In the genomic region with DNA sequence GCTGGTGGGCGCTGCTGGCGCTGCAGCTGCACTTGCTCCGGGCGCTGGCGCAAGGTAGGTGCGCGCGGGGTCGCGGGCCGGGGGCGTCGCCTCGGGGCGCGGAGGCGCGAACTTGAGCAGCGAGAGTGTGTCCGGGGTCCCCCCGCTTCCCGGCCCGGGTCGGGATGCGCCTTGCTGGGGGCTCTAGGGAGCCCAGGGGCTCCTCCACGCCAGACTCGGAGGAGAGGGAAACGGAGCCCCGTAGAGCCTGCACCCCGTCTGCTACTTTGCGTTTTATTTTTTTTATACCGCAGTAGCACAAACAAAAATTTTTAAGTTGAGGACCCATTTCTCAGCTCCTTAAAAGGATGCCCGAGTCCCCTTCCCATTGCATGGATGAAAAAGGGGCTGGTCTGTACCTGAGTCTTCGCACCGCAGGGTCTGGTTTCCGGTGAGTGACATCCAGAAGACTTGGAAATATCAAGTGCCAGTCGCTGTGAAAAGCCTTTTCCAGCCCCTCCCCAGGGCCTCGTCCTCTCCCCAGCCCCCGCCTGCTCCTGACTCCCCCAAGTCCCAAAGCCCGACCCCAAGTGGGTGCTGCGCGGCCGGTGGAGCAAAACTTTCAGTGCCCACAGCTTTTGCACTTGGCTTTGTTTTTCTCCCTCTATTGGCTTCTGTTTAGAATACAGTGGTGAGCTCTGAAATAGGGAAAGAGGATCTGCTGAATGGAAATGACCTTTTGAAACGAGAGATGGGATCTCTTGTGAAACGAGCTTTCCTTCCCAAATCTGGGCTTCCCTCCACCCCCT, we compare ENCODE assay signal across 8 cellular contexts. TPM values are rescaled to one million over a fixed set of nuclear protein-coding genes. Genes with fewer than 3 reads are reported as not detected.
DNase-seq lines count a peak whose midpoint lies in the region; ATAC-seq and TF ChIP-seq lines count a peak whose summit lies in the region.

No MANE protein-coding gene starts in this region.

- peak overlapping the region; percentile 84 to 94 (median 87) for H3K4me3 Mint-ChIP-seq in CD4-positive, alpha-beta memory T cell
- peak overlapping the region; percentile 87 for H3K4me3 Mint-ChIP-seq in nephron progenitor cell

- no peaks in the 10 kb centered on the region for H3K36me3 ChIP-seq in CD4-positive, alpha-beta memory T cell (ENCODE audit: insufficient read depth, low read length)

- H3K9me3 ChIP-seq in CD4-positive, alpha-beta memory T cell (ENCODE audit: control insufficient read depth in 1 of 2, low read length in 2 of 2): no peaks in the 10 kb centered on the region

- POLR2A ChIA-PET in CD4-positive, alpha-beta memory T cell (lab: Charles Lee; ENCODE audit: partially characterized antibody): no interaction called here

- H3K27me3 ChIP-seq in CD4-positive, alpha-beta memory T cell (ENCODE audit: insufficient read depth, low read length): peaks cover 4% of the 10 kb centered on the region

- H3K4me1 ChIP-seq in CD4-positive, alpha-beta memory T cell (ENCODE audit: insufficient read depth, low read length): peaks cover 18% of the 10 kb centered on the region

- ATAC-seq in GM18907 (IDR thresholded peaks at IDR 0.05; ENCODE audit: unreplicated experiment) (no peak), HG03045 (IDR thresholded peaks at IDR 0.05; ENCODE audit: unreplicated experiment) (no peak)
- ATAC-seq in activated CD4-positive, CD25-positive, alpha-beta regulatory T cell treated with anti-CD3 and anti-CD28 coated beads, Interleukin-2, amount 50 U/mL, for 24 hours: no peak

- H3K36me3 Mint-ChIP-seq in CD4-positive, alpha-beta memory T cell: peaks cover 0 to 1% of the 10 kb centered on the region in 2 donors
- no peaks in the 10 kb centered on the region for H3K36me3 Mint-ChIP-seq in nephron progenitor cell (ENCODE audit: low read depth)

- peaks cover 6 to 15% of the 10 kb centered on the region in 2 donors for H3K27me3 Mint-ChIP-seq in CD4-positive, alpha-beta memory T cell
- H3K27me3 Mint-ChIP-seq in nephron progenitor cell (ENCODE audit: low read depth, poor library complexity): peaks cover 33% of the 10 kb centered on the region

- CTCF ChIA-PET in CD4-positive, alpha-beta memory T cell (lab: Charles Lee; ENCODE audit: partially characterized antibody): interaction anchor here (0.7 to 8.1 kb wide), 6 partner anchors 10 to 595 kb away, joined by 3 to 62 read pairs (median 4); no protein-coding TSS in a partner anchor

- H3K4me3 ChIP-seq in CD4-positive, alpha-beta memory T cell (ENCODE audit: low read length in 2 of 2): peak overlapping the region; percentile 28 to 29

- H3K27ac ChIP-seq in CD4-positive, alpha-beta memory T cell (ENCODE audit: low read depth, low read length): no peak overlapping the region

- TF ChIP-seq CTCF in nephron progenitor cell (IDR thresholded peaks at IDR 0.05): no peak

- DNase-seq in CD4-positive, alpha-beta memory T cell: peak in 4 of 5 donors; percentile 7 to 41 (median 12)
- DNase-seq in MV-4-11 (lab: John Stamatoyannopoulos, UW) (peak; percentile 35), fibroblast of peridontal ligament (ENCODE audit: extremely low read depth) (peak; percentile 11), nephron progenitor cell (peak; percentile 49)
- DNase-seq in activated CD4-positive, alpha-beta T cell treated with anti-CD3 and anti-CD28 coated beads, Interleukin-2, amount 50 U/mL, for 48 hours: peak; percentile 0 to 6

- H3K4me1 Mint-ChIP-seq in CD4-positive, alpha-beta memory T cell: peaks cover 8 to 11% (median 9%) of the 10 kb centered on the region in 4 donors
- H3K4me1 Mint-ChIP-seq in nephron progenitor cell: peaks cover 36% of the 10 kb centered on the region

- H3K9me3 Mint-ChIP-seq in CD4-positive, alpha-beta memory T cell: no peaks in the 10 kb centered on the region
- no peaks in the 10 kb centered on the region for H3K9me3 Mint-ChIP-seq in nephron progenitor cell

- intact Hi-C loops in CD4-positive, alpha-beta memory T cell (cut with micrococcal nuclease): loop anchor here (1.0 to 10.0 kb wide), 4 partner anchors 160 to 595 kb away; no protein-coding TSS in a partner anchor

- peak overlapping the region in 4 of 7 donors; percentile 48 to 92 (median 62) for H3K27ac Mint-ChIP-seq in CD4-positive, alpha-beta memory T cell
- peak overlapping the region; percentile 9 for H3K27ac Mint-ChIP-seq in nephron progenitor cell

RNA-seq across cellular contexts. Expression of gene SDK1, which starts 1.0 kb away (rescaled TPM):
- total RNA-seq in CD4-positive, alpha-beta memory T cell: under 1 TPM; 0.06 to 0.26 TPM
- not detected for polyA plus RNA-seq in CD4-positive, alpha-beta memory T cell
